In genomic region chr17:80181431-80181830, GRCh38 we compare ENCODE assay signal across 9 cellular contexts. TPM values are rescaled to one million over a fixed set of nuclear protein-coding genes. Genes with fewer than 3 reads are reported as not detected.
"Had no signal": no experiment of that assay in that cellular context is flagged by ENCODE, and none has a peak within 500 bp of the region (broad histone marks: within the 10 kb centered on the region; RNA-seq: fewer than 3 reads in every experiment).

No MANE protein-coding gene starts in this region.

- H3K4me3 ChIP-seq: GM23248 had no signal

- H3K27ac Mint-ChIP-seq: IgD-negative memory B cell had no signal

- DNase-seq: GM23248, GOT3, H9, HCEC 1CT, KBM-7 had no signal

- H3K27ac ChIP-seq: GM23248, HL-60 had no signal

- H3K9me3 Mint-ChIP-seq: H9 had no signal

- H3K4me1 Mint-ChIP-seq: IgD-negative memory B cell had no signal

- ATAC-seq: HepG2 had no signal

- H3K4me3 Mint-ChIP-seq: H9, IgD-negative memory B cell had no signal

- H2AFZ ChIP-seq: GM23248 had no signal

RNA-seq across cellular contexts. Expression of gene CARD14, which starts 11.6 kb away (rescaled TPM):
- total RNA-seq: GM23248, HT1080 had no signal
